18 cellular contexts compared by ENCODE assay signal in genomic region chr11:115151010-115151409, GRCh38.
"Had no signal": no experiment of that assay in that cellular context is flagged by ENCODE, and none has a peak within 500 bp of the region (broad histone marks: within the 10 kb centered on the region; RNA-seq: fewer than 3 reads in every experiment).

No MANE protein-coding gene starts in this region.

- H3K4me3 ChIP-seq: K562, SJSA1, SK-N-MC had no signal

- ATAC-seq: K562 had no signal

- DNase-seq: Kasumi-1, MM.1S, NCI-H1092 treated with DMSO at 0.1 percent for 48 hours, NCI-H1436, NCI-H187, NCI-H2029, NCI-H2081 treated with DMSO at 0.1 percent for 48 hours, NCI-H2171, NCI-H226, NCI-H524, NCI-H526 treated with DMSO at 0.1 percent for 48 hours, NCI-H774, Right ventricle myocardium superior, RPMI8226, SIG-M5 had no signal
